Comparison of ENCODE assay signal across 3 cellular contexts in the genomic region with DNA sequence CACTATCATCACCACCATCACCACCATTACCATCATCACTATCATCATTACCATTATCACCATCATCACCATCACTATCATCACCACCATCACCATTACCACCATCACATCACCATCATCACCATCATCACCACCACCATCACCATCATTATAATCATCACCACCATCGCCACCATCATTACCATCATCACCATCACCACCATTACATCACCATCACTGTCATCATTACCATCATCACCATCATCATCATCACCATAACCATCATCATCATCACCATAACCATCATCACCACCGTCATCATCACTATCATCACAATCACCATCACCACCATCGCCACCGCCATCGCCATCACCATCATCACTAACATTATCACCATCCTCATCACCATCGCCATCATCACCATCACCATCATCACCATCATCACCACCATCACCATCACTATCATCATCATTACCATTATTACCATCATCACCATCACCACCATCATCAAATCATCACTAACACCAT.
TF ChIP-seq lines count a peak whose summit lies in the region.

No MANE protein-coding gene starts in this region.

TF ChIP-seq in HepG2, 621 proteins besides CTCF, POLR2A, EP300 and RAD21 (continues in another document):
- TF ChIP-seq IKZF1 (IDR thresholded peaks at IDR 0.05) (peak; percentile 80; the same call in 1 of the 2 replicates), RAD51 (IDR thresholded peaks at IDR 0.05; ENCODE audit: borderline replicate concordance) (peak; percentile 4; the same call in 1 of the 2 replicates), NBN (conservative IDR thresholded peaks at IDR 0.05) (peak; percentile 84; the same call in 1 of the 2 replicates), ZNF577 (CRISPR knock-in tag; IDR thresholded peaks at IDR 0.05; ENCODE audit: borderline replicate concordance, low read depth) (no peak), ATF7 (IDR thresholded peaks at IDR 0.05) (peak; percentile 97), ATF7 (CRISPR knock-in tag; IDR thresholded peaks at IDR 0.05) (no peak), FOXK2 (IDR thresholded peaks at IDR 0.05) (peak; percentile 7; the same call in 1 of the 2 replicates), NFRKB (IDR thresholded peaks at IDR 0.05) (0 out of 2 replicates have a peak, but pooled peaks have one; percentile 1), KLF9 (CRISPR knock-in tag; IDR thresholded peaks at IDR 0.05; ENCODE audit: low read depth) (no peak), CREB1 (IDR thresholded peaks at IDR 0.05) (peak; percentile 99), CREB1 (CRISPR knock-in tag; IDR thresholded peaks at IDR 0.05) (no peak), NONO (IDR thresholded peaks at IDR 0.05) (peak; percentile 6; the same call in 1 of the 2 replicates), NONO (CRISPR knock-in tag; conservative IDR thresholded peaks at IDR 0.05) (no peak), LCORL (IDR thresholded peaks at IDR 0.05) (0 out of 2 replicates have a peak, but pooled peaks have one; percentile 23), LCORL (CRISPR knock-in tag; IDR thresholded peaks at IDR 0.05) (no peak), ZNF12 (CRISPR knock-in tag; IDR thresholded peaks at IDR 0.05) (no peak), ATM (IDR thresholded peaks at IDR 0.05; ENCODE audit: borderline replicate concordance) (peak; percentile 64; the same call in 1 of the 2 replicates), SETDB1 (CRISPR knock-in tag; IDR thresholded peaks at IDR 0.05; ENCODE audit: borderline replicate concordance) (no peak)
- TF ChIP-seq, protein P1, sequence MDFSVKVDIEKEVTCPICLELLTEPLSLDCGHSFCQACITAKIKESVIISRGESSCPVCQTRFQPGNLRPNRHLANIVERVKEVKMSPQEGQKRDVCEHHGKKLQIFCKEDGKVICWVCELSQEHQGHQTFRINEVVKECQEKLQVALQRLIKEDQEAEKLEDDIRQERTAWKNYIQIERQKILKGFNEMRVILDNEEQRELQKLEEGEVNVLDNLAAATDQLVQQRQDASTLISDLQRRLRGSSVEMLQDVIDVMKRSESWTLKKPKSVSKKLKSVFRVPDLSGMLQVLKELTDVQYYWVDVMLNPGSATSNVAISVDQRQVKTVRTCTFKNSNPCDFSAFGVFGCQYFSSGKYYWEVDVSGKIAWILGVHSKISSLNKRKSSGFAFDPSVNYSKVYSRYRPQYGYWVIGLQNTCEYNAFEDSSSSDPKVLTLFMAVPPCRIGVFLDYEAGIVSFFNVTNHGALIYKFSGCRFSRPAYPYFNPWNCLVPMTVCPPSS (IDR thresholded peaks at IDR 0.05) = peak; percentile 46; the same call in 1 of the 2 replicates
- TF ChIP-seq, protein P2, sequence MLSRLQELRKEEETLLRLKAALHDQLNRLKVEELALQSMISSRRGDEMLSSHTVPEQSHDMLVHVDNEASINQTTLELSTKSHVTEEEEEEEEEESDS (CRISPR knock-in tag; IDR thresholded peaks at IDR 0.05; ENCODE audit: borderline replicate concordance) = no peak
- TF ChIP-seq, protein P3, sequence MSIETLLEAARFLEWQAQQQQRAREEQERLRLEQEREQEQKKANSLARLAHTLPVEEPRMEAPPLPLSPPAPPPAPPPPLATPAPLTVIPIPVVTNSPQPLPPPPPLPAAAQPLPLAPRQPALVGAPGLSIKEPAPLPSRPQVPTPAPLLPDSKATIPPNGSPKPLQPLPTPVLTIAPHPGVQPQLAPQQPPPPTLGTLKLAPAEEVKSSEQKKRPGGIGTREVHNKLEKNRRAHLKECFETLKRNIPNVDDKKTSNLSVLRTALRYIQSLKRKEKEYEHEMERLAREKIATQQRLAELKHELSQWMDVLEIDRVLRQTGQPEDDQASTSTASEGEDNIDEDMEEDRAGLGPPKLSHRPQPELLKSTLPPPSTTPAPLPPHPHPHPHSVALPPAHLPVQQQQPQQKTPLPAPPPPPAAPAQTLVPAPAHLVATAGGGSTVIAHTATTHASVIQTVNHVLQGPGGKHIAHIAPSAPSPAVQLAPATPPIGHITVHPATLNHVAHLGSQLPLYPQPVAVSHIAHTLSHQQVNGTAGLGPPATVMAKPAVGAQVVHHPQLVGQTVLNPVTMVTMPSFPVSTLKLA (IDR thresholded peaks at IDR 0.05) = peak; percentile 33; the same call in 1 of the 2 replicates
- TF ChIP-seq, protein P4, sequence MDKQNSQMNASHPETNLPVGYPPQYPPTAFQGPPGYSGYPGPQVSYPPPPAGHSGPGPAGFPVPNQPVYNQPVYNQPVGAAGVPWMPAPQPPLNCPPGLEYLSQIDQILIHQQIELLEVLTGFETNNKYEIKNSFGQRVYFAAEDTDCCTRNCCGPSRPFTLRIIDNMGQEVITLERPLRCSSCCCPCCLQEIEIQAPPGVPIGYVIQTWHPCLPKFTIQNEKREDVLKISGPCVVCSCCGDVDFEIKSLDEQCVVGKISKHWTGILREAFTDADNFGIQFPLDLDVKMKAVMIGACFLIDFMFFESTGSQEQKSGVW (CRISPR knock-in tag; IDR thresholded peaks at IDR 0.05; ENCODE audit: borderline replicate concordance) = no peak

TF ChIP-seq in GM12878, 131 proteins besides CTCF, POLR2A, EP300 and RAD21 (continues in another document):
- TF ChIP-seq YY1 (IDR thresholded peaks at IDR 0.05; ENCODE audit: low read depth, low read length) (no peak), NFIC (IDR thresholded peaks at IDR 0.05; ENCODE audit: low read depth, low read length) (no peak), HCFC1 (IDR thresholded peaks at IDR 0.05; ENCODE audit: low read length) (no peak), ZZZ3 (IDR thresholded peaks at IDR 0.05; ENCODE audit: control insufficient read depth, insufficient read length, low read depth) (no peak), MEF2B (IDR thresholded peaks at IDR 0.05; ENCODE audit: partially characterized antibody, poor library complexity, severe bottlenecking) (no peak), MEF2A (IDR thresholded peaks at IDR 0.05; ENCODE audit: insufficient read depth, low read depth, low read length) (no peak), CREM (IDR thresholded peaks at IDR 0.05; ENCODE audit: low read depth) (no peak), BRCA1 (IDR thresholded peaks at IDR 0.05; ENCODE audit: low read depth, low read length) (no peak)
- TF ChIP-seq, protein P5, sequence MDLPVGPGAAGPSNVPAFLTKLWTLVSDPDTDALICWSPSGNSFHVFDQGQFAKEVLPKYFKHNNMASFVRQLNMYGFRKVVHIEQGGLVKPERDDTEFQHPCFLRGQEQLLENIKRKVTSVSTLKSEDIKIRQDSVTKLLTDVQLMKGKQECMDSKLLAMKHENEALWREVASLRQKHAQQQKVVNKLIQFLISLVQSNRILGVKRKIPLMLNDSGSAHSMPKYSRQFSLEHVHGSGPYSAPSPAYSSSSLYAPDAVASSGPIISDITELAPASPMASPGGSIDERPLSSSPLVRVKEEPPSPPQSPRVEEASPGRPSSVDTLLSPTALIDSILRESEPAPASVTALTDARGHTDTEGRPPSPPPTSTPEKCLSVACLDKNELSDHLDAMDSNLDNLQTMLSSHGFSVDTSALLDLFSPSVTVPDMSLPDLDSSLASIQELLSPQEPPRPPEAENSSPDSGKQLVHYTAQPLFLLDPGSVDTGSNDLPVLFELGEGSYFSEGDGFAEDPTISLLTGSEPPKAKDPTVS (IDR thresholded peaks at IDR 0.05; ENCODE audit: low read depth, low read length) = no peak
- TF ChIP-seq, protein P6, sequence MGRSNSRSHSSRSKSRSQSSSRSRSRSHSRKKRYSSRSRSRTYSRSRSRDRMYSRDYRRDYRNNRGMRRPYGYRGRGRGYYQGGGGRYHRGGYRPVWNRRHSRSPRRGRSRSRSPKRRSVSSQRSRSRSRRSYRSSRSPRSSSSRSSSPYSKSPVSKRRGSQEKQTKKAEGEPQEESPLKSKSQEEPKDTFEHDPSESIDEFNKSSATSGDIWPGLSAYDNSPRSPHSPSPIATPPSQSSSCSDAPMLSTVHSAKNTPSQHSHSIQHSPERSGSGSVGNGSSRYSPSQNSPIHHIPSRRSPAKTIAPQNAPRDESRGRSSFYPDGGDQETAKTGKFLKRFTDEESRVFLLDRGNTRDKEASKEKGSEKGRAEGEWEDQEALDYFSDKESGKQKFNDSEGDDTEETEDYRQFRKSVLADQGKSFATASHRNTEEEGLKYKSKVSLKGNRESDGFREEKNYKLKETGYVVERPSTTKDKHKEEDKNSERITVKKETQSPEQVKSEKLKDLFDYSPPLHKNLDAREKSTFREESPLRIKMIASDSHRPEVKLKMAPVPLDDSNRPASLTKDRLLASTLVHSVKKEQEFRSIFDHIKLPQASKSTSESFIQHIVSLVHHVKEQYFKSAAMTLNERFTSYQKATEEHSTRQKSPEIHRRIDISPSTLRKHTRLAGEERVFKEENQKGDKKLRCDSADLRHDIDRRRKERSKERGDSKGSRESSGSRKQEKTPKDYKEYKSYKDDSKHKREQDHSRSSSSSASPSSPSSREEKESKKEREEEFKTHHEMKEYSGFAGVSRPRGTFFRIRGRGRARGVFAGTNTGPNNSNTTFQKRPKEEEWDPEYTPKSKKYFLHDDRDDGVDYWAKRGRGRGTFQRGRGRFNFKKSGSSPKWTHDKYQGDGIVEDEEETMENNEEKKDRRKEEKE (IDR thresholded peaks at IDR 0.05) = no peak
- TF ChIP-seq, protein P7, sequence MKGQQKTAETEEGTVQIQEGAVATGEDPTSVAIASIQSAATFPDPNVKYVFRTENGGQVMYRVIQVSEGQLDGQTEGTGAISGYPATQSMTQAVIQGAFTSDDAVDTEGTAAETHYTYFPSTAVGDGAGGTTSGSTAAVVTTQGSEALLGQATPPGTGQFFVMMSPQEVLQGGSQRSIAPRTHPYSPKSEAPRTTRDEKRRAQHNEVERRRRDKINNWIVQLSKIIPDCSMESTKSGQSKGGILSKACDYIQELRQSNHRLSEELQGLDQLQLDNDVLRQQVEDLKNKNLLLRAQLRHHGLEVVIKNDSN (IDR thresholded peaks at IDR 0.05; ENCODE audit: borderline replicate concordance, extremely low read length, insufficient read depth, low read depth, low read length) = no peak
- TF ChIP-seq, protein P8, sequence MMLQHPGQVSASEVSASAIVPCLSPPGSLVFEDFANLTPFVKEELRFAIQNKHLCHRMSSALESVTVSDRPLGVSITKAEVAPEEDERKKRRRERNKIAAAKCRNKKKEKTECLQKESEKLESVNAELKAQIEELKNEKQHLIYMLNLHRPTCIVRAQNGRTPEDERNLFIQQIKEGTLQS (IDR thresholded peaks at IDR 0.05; ENCODE audit: borderline replicate concordance, extremely low read depth, low read depth, low read length) = no peak

TF ChIP-seq in H1, 55 proteins besides CTCF, POLR2A, EP300 and RAD21:
- TF ChIP-seq TCF12 (IDR thresholded peaks at IDR 0.05; ENCODE audit: low read depth, low read length) (no peak), BRCA1 (IDR thresholded peaks at IDR 0.05; ENCODE audit: low read depth, low read length) (no peak), CBX8 (IDR thresholded peaks at IDR 0.05; ENCODE audit: borderline replicate concordance, low read depth, low read length) (no peak), PHF8 (conservative IDR thresholded peaks at IDR 0.05; ENCODE audit: low read depth, low read length) (no peak), TEAD4 (IDR thresholded peaks at IDR 0.05; ENCODE audit: low read depth, low read length) (no peak), SIN3A (conservative IDR thresholded peaks at IDR 0.05 in 1 of 2, IDR thresholded peaks at IDR 0.05 in 1 of 2; ENCODE audit: low read depth in 1 of 2, low read length in 2 of 2) (no peak)
- TF ChIP-seq, protein P9, sequence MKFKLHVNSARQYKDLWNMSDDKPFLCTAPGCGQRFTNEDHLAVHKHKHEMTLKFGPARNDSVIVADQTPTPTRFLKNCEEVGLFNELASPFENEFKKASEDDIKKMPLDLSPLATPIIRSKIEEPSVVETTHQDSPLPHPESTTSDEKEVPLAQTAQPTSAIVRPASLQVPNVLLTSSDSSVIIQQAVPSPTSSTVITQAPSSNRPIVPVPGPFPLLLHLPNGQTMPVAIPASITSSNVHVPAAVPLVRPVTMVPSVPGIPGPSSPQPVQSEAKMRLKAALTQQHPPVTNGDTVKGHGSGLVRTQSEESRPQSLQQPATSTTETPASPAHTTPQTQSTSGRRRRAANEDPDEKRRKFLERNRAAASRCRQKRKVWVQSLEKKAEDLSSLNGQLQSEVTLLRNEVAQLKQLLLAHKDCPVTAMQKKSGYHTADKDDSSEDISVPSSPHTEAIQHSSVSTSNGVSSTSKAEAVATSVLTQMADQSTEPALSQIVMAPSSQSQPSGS (IDR thresholded peaks at IDR 0.05; ENCODE audit: low read length) = no peak
- TF ChIP-seq, protein P8 (IDR thresholded peaks at IDR 0.05; ENCODE audit: insufficient read depth, low read depth, low read length) = no peak
- TF ChIP-seq, protein P10, sequence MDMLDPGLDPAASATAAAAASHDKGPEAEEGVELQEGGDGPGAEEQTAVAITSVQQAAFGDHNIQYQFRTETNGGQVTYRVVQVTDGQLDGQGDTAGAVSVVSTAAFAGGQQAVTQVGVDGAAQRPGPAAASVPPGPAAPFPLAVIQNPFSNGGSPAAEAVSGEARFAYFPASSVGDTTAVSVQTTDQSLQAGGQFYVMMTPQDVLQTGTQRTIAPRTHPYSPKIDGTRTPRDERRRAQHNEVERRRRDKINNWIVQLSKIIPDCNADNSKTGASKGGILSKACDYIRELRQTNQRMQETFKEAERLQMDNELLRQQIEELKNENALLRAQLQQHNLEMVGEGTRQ (IDR thresholded peaks at IDR 0.05; ENCODE audit: low read length) = no peak
